Comparison of ENCODE assay signal across 8 cellular contexts in genomic region chr11:57514538-57515331, GRCh38. TPM values are rescaled to one million over a fixed set of nuclear protein-coding genes. Genes with fewer than 3 reads are reported as not detected.
DNase-seq lines count a peak whose midpoint lies in the region; ATAC-seq and TF ChIP-seq lines count a peak whose summit lies in the region.

No MANE protein-coding gene starts in this region.

- H3K9me3 ChIP-seq in MM.1S (replicated peaks; ENCODE audit: insufficient read depth, low read length), result no peaks in the 10 kb centered on the region
- no peaks in the 10 kb centered on the region for H3K9me3 ChIP-seq in mononuclear cell (ENCODE audit: low read depth, low read length)

- H3K9me2 ChIP-seq in MM.1S (replicated peaks; ENCODE audit: insufficient read depth, low read length), result no peaks in the 10 kb centered on the region

- peak; percentile 66 for DNase-seq in GM06990 (ENCODE audit: extremely low read depth, insufficient read length)
- DNase-seq in MM.1S, result no peak
- peak; percentile 39 to 53 for DNase-seq in activated CD4-positive, alpha-beta T cell treated with anti-CD3 and anti-CD28 coated beads for 4 hours
- peak; percentile 35 for DNase-seq in effector CD4-positive, alpha-beta T cell
- DNase-seq in stimulated activated naive CD4-positive, alpha-beta T cell (lab: John Stamatoyannopoulos, UW), result peak in 5 of 6 experiments; percentile 19 to 37 (median 23)

- no peak overlapping the region for H3K27ac ChIP-seq in MM.1S (ENCODE audit: low read length)

- ATAC-seq in GM21786 (IDR thresholded peaks at IDR 0.05; ENCODE audit: unreplicated experiment) (peak; percentile 41), GM18520 (IDR thresholded peaks at IDR 0.05; ENCODE audit: unreplicated experiment) (no peak)

- H3K4me3 ChIP-seq in GM06990 (replicated peaks; ENCODE audit: low read depth, low read length) (peak overlapping the region; percentile 87), MM.1S (ENCODE audit: low read length) (peak overlapping the region; percentile 79), mononuclear cell (ENCODE audit: low read length) (peak overlapping the region; percentile 65)

- no peak for TF ChIP-seq CTCF in GM06990 (IDR thresholded peaks at IDR 0.05; ENCODE audit: insufficient read depth, low read length, poor library complexity, severe bottlenecking)
- TF ChIP-seq CTCF in MM.1S (IDR thresholded peaks at IDR 0.05; ENCODE audit: low read length), result no peak

- peak overlapping the region; percentile 39; the same call in 1 of the 2 replicates for H3K9ac ChIP-seq in MM.1S (ENCODE audit: low read length)

- H3K4me1 ChIP-seq in MM.1S (ENCODE audit: low read length), result no peaks in the 10 kb centered on the region
- H3K4me1 ChIP-seq in mononuclear cell (ENCODE audit: insufficient read depth, low read length), result peaks cover 31% of the 10 kb centered on the region

- no peaks in the 10 kb centered on the region; the same call in 1 of the 2 replicates for H3F3A ChIP-seq in MM.1S (ENCODE audit: insufficient read depth, low read length)

- H3K27me3 ChIP-seq in GM06990 (replicated peaks; ENCODE audit: control insufficient read depth, insufficient read depth, low read length) (no peaks in the 10 kb centered on the region), MM.1S (replicated peaks; ENCODE audit: insufficient read depth, low read length) (no peaks in the 10 kb centered on the region), mononuclear cell (ENCODE audit: insufficient read depth, low read length) (no peaks in the 10 kb centered on the region)

- H3K36me3 ChIP-seq in GM06990 (ENCODE audit: control insufficient read depth, insufficient read depth, low read length), result no peaks in the 10 kb centered on the region
- H3K36me3 ChIP-seq in MM.1S (replicated peaks; ENCODE audit: insufficient read depth, low read length), result no peaks in the 10 kb centered on the region

- peak overlapping the region; percentile 95 for H3K4me2 ChIP-seq in MM.1S (ENCODE audit: low read depth, low read length)

- no peaks in the 10 kb centered on the region for H3K79me2 ChIP-seq in MM.1S (ENCODE audit: low read length)

- H4K20me1 ChIP-seq in MM.1S (ENCODE audit: insufficient read depth, low read length), result no peaks in the 10 kb centered on the region

- H2AFZ ChIP-seq in MM.1S (ENCODE audit: low read length), result peak overlapping the region; percentile 99

RNA-seq across cellular contexts. Expression of gene SLC43A1, which starts 0.8 kb away (rescaled TPM):
- 4.6 TPM for total RNA-seq in mononuclear cell

RNA-seq across cellular contexts. Expression of gene TIMM10, which starts 15.8 kb away (rescaled TPM):
- 4.8 TPM for total RNA-seq in mononuclear cell

RNA-seq across cellular contexts. Expression of gene SMTNL1, which starts 22.7 kb away (rescaled TPM):
- total RNA-seq in mononuclear cell, result 0.10 TPM

RNA-seq across cellular contexts. Expression of gene UBE2L6, which starts 52.7 kb away (rescaled TPM):
- 40.1 TPM for total RNA-seq in mononuclear cell

RNA-seq across cellular contexts. Expression of gene RTN4RL2, which starts 54.4 kb away (rescaled TPM):
- total RNA-seq in mononuclear cell, result 0.10 TPM
